ENCODE assay signal across 9 cellular contexts in the genomic region with DNA sequence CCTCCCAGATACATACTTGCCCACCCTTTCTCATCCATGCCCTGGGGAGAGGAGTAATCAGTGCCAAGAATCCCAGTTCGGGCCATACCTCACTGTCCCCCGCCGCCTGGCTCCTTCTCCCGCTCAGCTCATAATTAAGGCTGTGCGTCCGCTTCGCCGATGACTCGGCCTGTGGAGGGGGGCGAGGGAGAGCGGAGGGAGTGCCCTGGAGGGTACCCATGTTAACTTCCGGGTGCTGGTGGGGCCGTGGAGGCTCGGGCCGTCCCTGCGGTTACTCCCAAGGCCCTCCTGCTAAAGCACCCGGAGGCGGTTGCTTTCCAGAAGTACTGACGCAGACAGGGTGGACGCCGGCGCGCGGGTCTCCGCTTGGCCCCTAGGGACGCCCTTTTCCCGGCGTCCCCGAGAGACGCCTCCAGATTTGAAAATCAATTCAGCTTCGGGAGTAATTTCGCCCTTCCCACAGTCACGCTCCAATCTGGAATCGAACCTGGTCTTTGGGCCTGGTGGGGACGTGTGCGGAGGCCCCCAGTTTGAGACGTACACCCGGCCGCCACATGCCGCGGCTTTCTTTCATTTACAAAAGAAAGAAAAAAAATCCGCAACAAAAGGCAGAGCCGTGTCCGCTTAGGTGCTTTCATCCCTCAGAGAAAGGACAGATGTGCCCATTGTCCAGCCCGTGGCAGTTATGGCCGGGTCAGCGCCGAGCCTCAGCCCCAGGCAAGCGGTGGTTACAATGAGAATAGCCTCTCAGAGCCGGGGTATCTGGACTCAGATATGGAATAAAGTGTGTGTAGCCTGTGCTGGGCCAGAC. TPM values are rescaled to one million over a fixed set of nuclear protein-coding genes. Genes with fewer than 3 reads are reported as not detected.
A peak's percentile ranks its signal among the peaks of the same experiment; 100 is the strongest.
DNase-seq lines count a peak whose midpoint lies in the region; ATAC-seq and TF ChIP-seq lines count a peak whose summit lies in the region.
"Had no signal": no experiment of that assay in that cellular context is flagged by ENCODE, and none has a peak within 500 bp of the region (broad histone marks: within the 10 kb centered on the region; RNA-seq: fewer than 3 reads in every experiment).

No MANE protein-coding gene starts in this region.

- H2AFZ ChIP-seq in PC-3 (ENCODE audit: low read length): no peak overlapping the region

- H3K9me2 ChIP-seq in PC-3 (replicated peaks; ENCODE audit: low read length): no peaks in the 10 kb centered on the region

- peaks cover 7% of the 10 kb centered on the region for H3K36me3 Mint-ChIP-seq in T-helper 17 cell (ENCODE audit: low read depth)

- DNase-seq in GM10248 (ENCODE audit: extremely low spot score) (peak; percentile 13), T-helper 17 cell (no peak), heart left ventricle (no peak), retinal pigment epithelial cell (ENCODE audit: low read depth) (no peak), NCI-H2107 treated with DMSO at 0.1 percent for 48 hours (lab: John Stamatoyannopoulos, UW; ENCODE audit: unreplicated experiment) (no peak), PC-3 (no peak)

- 9 to 17% (median 12%) methylated on average over 43 to 50 of the region's 50 CpGs for WGBS in heart left ventricle, 4 donors

- intact Hi-C loops in heart left ventricle (cut with DNase I) (no loop called here), PC-3 (cut with micrococcal nuclease) (no loop called here)

- no peaks in the 10 kb centered on the region for H3K9me3 ChIP-seq in T-helper 17 cell (ENCODE audit: control insufficient read depth, low read length, poor library complexity, severe bottlenecking)
- no peaks in the 10 kb centered on the region for H3K9me3 ChIP-seq in heart left ventricle
- no peaks in the 10 kb centered on the region for H3K9me3 ChIP-seq in PC-3 (ENCODE audit: low read length)

- no peaks in the 10 kb centered on the region for H4K20me1 ChIP-seq in PC-3 (ENCODE audit: low read length)

- ATAC-seq in T-helper 17 cell (no peak), heart left ventricle (peak in 3 of 4 donors; percentile 11 to 47 (median 42)), GM18505 (IDR thresholded peaks at IDR 0.05; ENCODE audit: unreplicated experiment) (no peak), PC-3 (no peak), HG03139 (IDR thresholded peaks at IDR 0.05; ENCODE audit: unreplicated experiment) (no peak)

- no peak overlapping the region for H3K4me2 ChIP-seq in PC-3 (ENCODE audit: low read length)

- BruUV-seq in PC-3 (replicated peaks; lab: Mats Ljungman, UMichigan): no TSS peak

- H3K36me3 ChIP-seq in heart left ventricle (no peaks in the 10 kb centered on the region), PC-3 (ENCODE audit: low read depth, low read length) (no peaks in the 10 kb centered on the region)

- H3K4me1 Mint-ChIP-seq in T-helper 17 cell: peaks cover 6% of the 10 kb centered on the region

- H3K4me3 ChIP-seq in heart left ventricle (peak overlapping the region in 11 of 12 donors; percentile 21 to 63 (median 51)), retinal pigment epithelial cell (ENCODE audit: low read length) (peak overlapping the region; percentile 48), PC-3 (ENCODE audit: low read length) (no peak overlapping the region)

- CTCF ChIA-PET in GM10248 (lab: Yijun Ruan, JAX) (interaction anchor here (1.4 kb wide), 1 partner anchor 8 kb away, joined by 4 read pairs; no protein-coding TSS in a partner anchor), PC-3 (lab: Charles Lee) (no interaction called here)

- no peak overlapping the region for H3K9ac ChIP-seq in PC-3 (ENCODE audit: low read length)

- H3K27ac ChIP-seq in heart left ventricle (no peak overlapping the region), PC-3 (ENCODE audit: low read length) (no peak overlapping the region)
- H3K27ac ChIP-seq: epithelial cell of prostate had no signal

- H3K27ac Mint-ChIP-seq in T-helper 17 cell: peak overlapping the region; percentile 19

- peaks cover 86% of the 10 kb centered on the region for H3K27me3 Mint-ChIP-seq in T-helper 17 cell

- H3K4me3 Mint-ChIP-seq in T-helper 17 cell: peak overlapping the region; percentile 83

- H3K79me2 ChIP-seq in PC-3 (ENCODE audit: low read length): no peaks in the 10 kb centered on the region

- POLR2A ChIA-PET in GM10248 (lab: Yijun Ruan, JAX) (no interaction called here), PC-3 (lab: Charles Lee; ENCODE audit: unreplicated experiment) (no interaction called here)

- H3K27me3 ChIP-seq in heart left ventricle (peaks cover 43 to 96% (median 88%) of the 10 kb centered on the region in 9 donors), PC-3 (ENCODE audit: low read length) (peaks cover 36% of the 10 kb centered on the region)

- H3F3A ChIP-seq in PC-3 (ENCODE audit: low read length, unreplicated experiment): no peaks in the 10 kb centered on the region

- TF ChIP-seq POLR2A in heart left ventricle (IDR thresholded peaks at IDR 0.05) (no peak), GM18505 (IDR thresholded peaks at IDR 0.05; ENCODE audit: borderline replicate concordance, extremely low read depth, insufficient read depth, insufficient read length) (no peak)

- no peak for TF ChIP-seq CTCF in GM10248 (IDR thresholded peaks at IDR 0.05; ENCODE audit: control extremely low read depth, extremely low read depth, low read depth, missing control alignments)
- no peak for TF ChIP-seq CTCF in heart left ventricle (IDR thresholded peaks at IDR 0.05)
- peak; percentile 32 for TF ChIP-seq CTCF in retinal pigment epithelial cell (conservative IDR thresholded peaks at IDR 0.05; ENCODE audit: low read depth, low read length)
- no peak for TF ChIP-seq CTCF in PC-3 (conservative IDR thresholded peaks at IDR 0.05; ENCODE audit: low read depth, low read length)

- H3K4me1 ChIP-seq in heart left ventricle (peaks cover 0 to 58% (median 21%) of the 10 kb centered on the region in 12 donors), PC-3 (ENCODE audit: insufficient read depth, low read length) (no peaks in the 10 kb centered on the region)

RNA-seq across cellular contexts. Expression of gene ONECUT1, which starts 1.0 kb away (rescaled TPM):
- total RNA-seq in T-helper 17 cell (not detected), heart left ventricle (not detected), PC-3 (2014; rRNA removed) (not detected in 2 replicates)
- not detected for polyA plus RNA-seq in heart left ventricle

Comparison
In these comparisons a context has a peak if more than half of its experiments do, and no peak if none do; other contexts are left out.
1. ATAC-seq: peak in heart left ventricle (3 of 4); none in T-helper 17 cell (single experiment), GM18505 (single experiment), PC-3 (single experiment) and HG03139 (single experiment).